ENCODE assay signal across 15 cellular contexts in genomic region chr4:48410812-48411211, GRCh38.
DNase-seq lines count a peak whose midpoint lies in the region; ATAC-seq and TF ChIP-seq lines count a peak whose summit lies in the region.
"Had no signal": no experiment of that assay in that cellular context is flagged by ENCODE, and none has a peak within 500 bp of the region (broad histone marks: within the 10 kb centered on the region; RNA-seq: fewer than 3 reads in every experiment).

No MANE protein-coding gene starts in this region.

- no peaks in the 10 kb centered on the region for H3K4me1 ChIP-seq in ectodermal cell (ENCODE audit: control insufficient read depth, insufficient read depth, low read length)
- peaks cover 5% of the 10 kb centered on the region for H3K4me1 ChIP-seq in left ventricle myocardium inferior
- H3K4me1 ChIP-seq: BLaER1 had no signal

- H3K36me3 ChIP-seq in ectodermal cell (ENCODE audit: control insufficient read depth, insufficient read depth, low read length): no peaks in the 10 kb centered on the region
- peaks cover 14% of the 10 kb centered on the region for H3K36me3 ChIP-seq in left ventricle myocardium inferior

- H3K4me1 Mint-ChIP-seq in activated CD4-positive, alpha-beta T cell treated with anti-CD3 and anti-CD28 coated beads, Interleukin-2, amount 10 ng/mL, durations not matched to agents 24 days and 14 days: peaks cover 5% of the 10 kb centered on the region
- no peaks in the 10 kb centered on the region for H3K4me1 Mint-ChIP-seq in nephron progenitor cell

- no peak for ATAC-seq in HG03025 (IDR thresholded peaks at IDR 0.05; ENCODE audit: low FRiP score, unreplicated experiment)

- no peaks in the 10 kb centered on the region for H3K9me3 ChIP-seq in ectodermal cell (ENCODE audit: control insufficient read depth, low read length)
- H3K9me3 ChIP-seq in left ventricle myocardium inferior (replicated peaks): no peaks in the 10 kb centered on the region

- no peaks in the 10 kb centered on the region for H3K9me3 Mint-ChIP-seq in activated CD4-positive, alpha-beta T cell treated with anti-CD3 and anti-CD28 coated beads, Interleukin-2, amount 10 ng/mL, durations not matched to agents 24 days and 14 days
- peaks cover 5% of the 10 kb centered on the region for H3K9me3 Mint-ChIP-seq in nephron progenitor cell
- H3K9me3 Mint-ChIP-seq: IgD-negative memory B cell had no signal

- no peak overlapping the region for H3K27ac Mint-ChIP-seq in activated CD4-positive, alpha-beta T cell treated with anti-CD3 and anti-CD28 coated beads, Interleukin-2, amount 10 ng/mL, durations not matched to agents 24 days and 14 days
- H3K27ac Mint-ChIP-seq in nephron progenitor cell: peak overlapping the region; percentile 33
- H3K27ac Mint-ChIP-seq: IgD-negative memory B cell had no signal

- peaks cover 28% of the 10 kb centered on the region for H3K36me3 Mint-ChIP-seq in activated CD4-positive, alpha-beta T cell treated with anti-CD3 and anti-CD28 coated beads, Interleukin-2, amount 10 ng/mL, durations not matched to agents 24 days and 14 days (ENCODE audit: low read depth)
- peaks cover 63% of the 10 kb centered on the region for H3K36me3 Mint-ChIP-seq in nephron progenitor cell (ENCODE audit: low read depth)

- no peak overlapping the region for H3K4me3 Mint-ChIP-seq in activated CD4-positive, alpha-beta T cell treated with anti-CD3 and anti-CD28 coated beads, Interleukin-2, amount 10 ng/mL, durations not matched to agents 24 days and 14 days
- no peak overlapping the region for H3K4me3 Mint-ChIP-seq in nephron progenitor cell
- H3K4me3 Mint-ChIP-seq: IgD-negative memory B cell had no signal

- no peak for TF ChIP-seq CTCF in nephron progenitor cell (IDR thresholded peaks at IDR 0.05)
- no peak for TF ChIP-seq CTCF in left ventricle myocardium inferior (IDR thresholded peaks at IDR 0.05; ENCODE audit: borderline replicate concordance)

- no peaks in the 10 kb centered on the region for H3K27me3 Mint-ChIP-seq in activated CD4-positive, alpha-beta T cell treated with anti-CD3 and anti-CD28 coated beads, Interleukin-2, amount 10 ng/mL, durations not matched to agents 24 days and 14 days
- H3K27me3 Mint-ChIP-seq in nephron progenitor cell (ENCODE audit: low read depth, poor library complexity): no peaks in the 10 kb centered on the region
- H3K27me3 Mint-ChIP-seq: IgD-negative memory B cell had no signal

- H3K27ac ChIP-seq in ectodermal cell (ENCODE audit: insufficient read depth, low read depth, low read length, poor library complexity, severe bottlenecking) (peak overlapping the region; percentile 5), left ventricle myocardium inferior (replicated peaks) (no peak overlapping the region)
- H3K27ac ChIP-seq: 22Rv1, BLaER1 had no signal

- H3K27me3 ChIP-seq in ectodermal cell (ENCODE audit: control insufficient read depth, insufficient read depth, low read length, poor library complexity, severe bottlenecking): peaks cover 3% of the 10 kb centered on the region
- no peaks in the 10 kb centered on the region for H3K27me3 ChIP-seq in left ventricle myocardium inferior (ENCODE audit: low read depth)
- H3K27me3 ChIP-seq: BLaER1 had no signal

- WGBS in ectodermal cell, 2 experiments: 59 to 62% methylated on average over 7 of the region's 7 CpGs

- peak; percentile 19 for DNase-seq in activated CD4-positive, alpha-beta T cell treated with anti-CD3 and anti-CD28 coated beads, Interleukin-2, amount 10 ng/mL, durations not matched to agents 24 days and 14 days
- DNase-seq in activated CD4-positive, alpha-beta T cell treated with anti-CD3 and anti-CD28 coated beads, Interleukin-2, amount 50 U/mL, for 1 hour: no peak
- DNase-seq in nephron progenitor cell (no peak), head of caudate nucleus (no peak), left ventricle myocardium inferior (no peak), NCI-H2029 treated with DMSO at 0.1 percent for 48 hours (lab: John Stamatoyannopoulos, UW) (no peak)
- DNase-seq: AML-193, DMS53, GF-D8, H7 had no signal

- no peak overlapping the region for H3K4me3 ChIP-seq in ectodermal cell (ENCODE audit: insufficient read depth, low read depth, low read length)
- H3K4me3 ChIP-seq in left ventricle myocardium inferior: no peak overlapping the region
- H3K4me3 ChIP-seq: BLaER1 had no signal

- intact Hi-C loops in activated CD4-positive, alpha-beta T cell treated with anti-CD3 and anti-CD28 coated beads, Interleukin-2, amount 10 ng/mL, durations not matched to agents 24 days and 14 days (cut with micrococcal nuclease): no loop called here
- intact Hi-C loops in head of caudate nucleus (cut with DNase I) (no loop called here), left ventricle myocardium inferior (cut with micrococcal nuclease) (no loop called here)
